Comparison of ENCODE assay signal across 1 cellular context in the genomic region with DNA sequence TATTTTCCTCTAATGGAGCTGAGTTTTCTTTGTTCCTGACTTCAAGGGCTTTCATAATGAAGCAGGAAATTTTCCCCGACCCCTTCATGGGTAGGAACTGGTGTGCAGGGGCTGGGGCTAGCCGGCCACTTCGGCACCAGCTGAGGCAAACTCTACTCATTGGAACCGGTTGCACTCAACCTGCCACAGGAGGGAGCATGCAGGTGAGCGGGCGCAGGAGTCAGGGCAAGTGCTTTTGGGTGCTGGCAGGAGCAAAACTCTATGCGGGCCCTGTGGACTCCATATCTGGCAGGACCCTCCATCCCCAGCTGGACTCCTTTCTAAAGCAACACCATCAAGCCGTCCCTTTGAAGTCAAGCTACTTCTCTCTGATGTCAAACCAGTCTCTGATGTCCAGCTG.
TF ChIP-seq lines count a peak whose summit lies in the region.

No MANE protein-coding gene starts in this region.

TF ChIP-seq in H1, 55 proteins besides CTCF, POLR2A, EP300 and RAD21:
- TF ChIP-seq ZNF274 (IDR thresholded peaks at IDR 0.05; ENCODE audit: borderline replicate concordance, extremely low read depth, low read length) (no peak), CHD1 (IDR thresholded peaks at IDR 0.05; ENCODE audit: low read depth, low read length) (no peak), BACH1 (IDR thresholded peaks at IDR 0.05; ENCODE audit: low read length) (no peak), EGR1 (IDR thresholded peaks at IDR 0.05; ENCODE audit: borderline replicate concordance, low read depth, low read length) (no peak), EZH2 (IDR thresholded peaks at IDR 0.05; ENCODE audit: low read depth, low read length, severe bottlenecking) (no peak), TAF1 (IDR thresholded peaks at IDR 0.05; ENCODE audit: low read depth, low read length) (no peak), RXRA (IDR thresholded peaks at IDR 0.05; ENCODE audit: insufficient read depth, low read depth, low read length) (no peak), KDM4A (IDR thresholded peaks at IDR 0.05; ENCODE audit: low read depth, low read length, severe bottlenecking) (no peak), RBBP5 (IDR thresholded peaks at IDR 0.05; ENCODE audit: borderline replicate concordance, low read depth, low read length) (no peak), SRF (IDR thresholded peaks at IDR 0.05; ENCODE audit: low read depth, low read length) (no peak), HDAC6 (IDR thresholded peaks at IDR 0.05; ENCODE audit: low read depth, low read length) (no peak)
- TF ChIP-seq, protein P1, sequence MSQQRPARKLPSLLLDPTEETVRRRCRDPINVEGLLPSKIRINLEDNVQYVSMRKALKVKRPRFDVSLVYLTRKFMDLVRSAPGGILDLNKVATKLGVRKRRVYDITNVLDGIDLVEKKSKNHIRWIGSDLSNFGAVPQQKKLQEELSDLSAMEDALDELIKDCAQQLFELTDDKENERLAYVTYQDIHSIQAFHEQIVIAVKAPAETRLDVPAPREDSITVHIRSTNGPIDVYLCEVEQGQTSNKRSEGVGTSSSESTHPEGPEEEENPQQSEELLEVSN (IDR thresholded peaks at IDR 0.05): no peak
- TF ChIP-seq, protein P2, sequence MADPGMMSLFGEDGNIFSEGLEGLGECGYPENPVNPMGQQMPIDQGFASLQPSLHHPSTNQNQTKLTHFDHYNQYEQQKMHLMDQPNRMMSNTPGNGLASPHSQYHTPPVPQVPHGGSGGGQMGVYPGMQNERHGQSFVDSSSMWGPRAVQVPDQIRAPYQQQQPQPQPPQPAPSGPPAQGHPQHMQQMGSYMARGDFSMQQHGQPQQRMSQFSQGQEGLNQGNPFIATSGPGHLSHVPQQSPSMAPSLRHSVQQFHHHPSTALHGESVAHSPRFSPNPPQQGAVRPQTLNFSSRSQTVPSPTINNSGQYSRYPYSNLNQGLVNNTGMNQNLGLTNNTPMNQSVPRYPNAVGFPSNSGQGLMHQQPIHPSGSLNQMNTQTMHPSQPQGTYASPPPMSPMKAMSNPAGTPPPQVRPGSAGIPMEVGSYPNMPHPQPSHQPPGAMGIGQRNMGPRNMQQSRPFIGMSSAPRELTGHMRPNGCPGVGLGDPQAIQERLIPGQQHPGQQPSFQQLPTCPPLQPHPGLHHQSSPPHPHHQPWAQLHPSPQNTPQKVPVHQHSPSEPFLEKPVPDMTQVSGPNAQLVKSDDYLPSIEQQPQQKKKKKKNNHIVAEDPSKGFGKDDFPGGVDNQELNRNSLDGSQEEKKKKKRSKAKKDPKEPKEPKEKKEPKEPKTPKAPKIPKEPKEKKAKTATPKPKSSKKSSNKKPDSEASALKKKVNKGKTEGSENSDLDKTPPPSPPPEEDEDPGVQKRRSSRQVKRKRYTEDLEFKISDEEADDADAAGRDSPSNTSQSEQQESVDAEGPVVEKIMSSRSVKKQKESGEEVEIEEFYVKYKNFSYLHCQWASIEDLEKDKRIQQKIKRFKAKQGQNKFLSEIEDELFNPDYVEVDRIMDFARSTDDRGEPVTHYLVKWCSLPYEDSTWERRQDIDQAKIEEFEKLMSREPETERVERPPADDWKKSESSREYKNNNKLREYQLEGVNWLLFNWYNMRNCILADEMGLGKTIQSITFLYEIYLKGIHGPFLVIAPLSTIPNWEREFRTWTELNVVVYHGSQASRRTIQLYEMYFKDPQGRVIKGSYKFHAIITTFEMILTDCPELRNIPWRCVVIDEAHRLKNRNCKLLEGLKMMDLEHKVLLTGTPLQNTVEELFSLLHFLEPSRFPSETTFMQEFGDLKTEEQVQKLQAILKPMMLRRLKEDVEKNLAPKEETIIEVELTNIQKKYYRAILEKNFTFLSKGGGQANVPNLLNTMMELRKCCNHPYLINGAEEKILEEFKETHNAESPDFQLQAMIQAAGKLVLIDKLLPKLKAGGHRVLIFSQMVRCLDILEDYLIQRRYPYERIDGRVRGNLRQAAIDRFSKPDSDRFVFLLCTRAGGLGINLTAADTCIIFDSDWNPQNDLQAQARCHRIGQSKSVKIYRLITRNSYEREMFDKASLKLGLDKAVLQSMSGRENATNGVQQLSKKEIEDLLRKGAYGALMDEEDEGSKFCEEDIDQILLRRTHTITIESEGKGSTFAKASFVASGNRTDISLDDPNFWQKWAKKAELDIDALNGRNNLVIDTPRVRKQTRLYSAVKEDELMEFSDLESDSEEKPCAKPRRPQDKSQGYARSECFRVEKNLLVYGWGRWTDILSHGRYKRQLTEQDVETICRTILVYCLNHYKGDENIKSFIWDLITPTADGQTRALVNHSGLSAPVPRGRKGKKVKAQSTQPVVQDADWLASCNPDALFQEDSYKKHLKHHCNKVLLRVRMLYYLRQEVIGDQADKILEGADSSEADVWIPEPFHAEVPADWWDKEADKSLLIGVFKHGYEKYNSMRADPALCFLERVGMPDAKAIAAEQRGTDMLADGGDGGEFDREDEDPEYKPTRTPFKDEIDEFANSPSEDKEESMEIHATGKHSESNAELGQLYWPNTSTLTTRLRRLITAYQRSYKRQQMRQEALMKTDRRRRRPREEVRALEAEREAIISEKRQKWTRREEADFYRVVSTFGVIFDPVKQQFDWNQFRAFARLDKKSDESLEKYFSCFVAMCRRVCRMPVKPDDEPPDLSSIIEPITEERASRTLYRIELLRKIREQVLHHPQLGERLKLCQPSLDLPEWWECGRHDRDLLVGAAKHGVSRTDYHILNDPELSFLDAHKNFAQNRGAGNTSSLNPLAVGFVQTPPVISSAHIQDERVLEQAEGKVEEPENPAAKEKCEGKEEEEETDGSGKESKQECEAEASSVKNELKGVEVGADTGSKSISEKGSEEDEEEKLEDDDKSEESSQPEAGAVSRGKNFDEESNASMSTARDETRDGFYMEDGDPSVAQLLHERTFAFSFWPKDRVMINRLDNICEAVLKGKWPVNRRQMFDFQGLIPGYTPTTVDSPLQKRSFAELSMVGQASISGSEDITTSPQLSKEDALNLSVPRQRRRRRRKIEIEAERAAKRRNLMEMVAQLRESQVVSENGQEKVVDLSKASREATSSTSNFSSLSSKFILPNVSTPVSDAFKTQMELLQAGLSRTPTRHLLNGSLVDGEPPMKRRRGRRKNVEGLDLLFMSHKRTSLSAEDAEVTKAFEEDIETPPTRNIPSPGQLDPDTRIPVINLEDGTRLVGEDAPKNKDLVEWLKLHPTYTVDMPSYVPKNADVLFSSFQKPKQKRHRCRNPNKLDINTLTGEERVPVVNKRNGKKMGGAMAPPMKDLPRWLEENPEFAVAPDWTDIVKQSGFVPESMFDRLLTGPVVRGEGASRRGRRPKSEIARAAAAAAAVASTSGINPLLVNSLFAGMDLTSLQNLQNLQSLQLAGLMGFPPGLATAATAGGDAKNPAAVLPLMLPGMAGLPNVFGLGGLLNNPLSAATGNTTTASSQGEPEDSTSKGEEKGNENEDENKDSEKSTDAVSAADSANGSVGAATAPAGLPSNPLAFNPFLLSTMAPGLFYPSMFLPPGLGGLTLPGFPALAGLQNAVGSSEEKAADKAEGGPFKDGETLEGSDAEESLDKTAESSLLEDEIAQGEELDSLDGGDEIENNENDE (IDR thresholded peaks at IDR 0.05; ENCODE audit: insufficient replicate concordance, low read length): no peak
